In the genomic region with DNA sequence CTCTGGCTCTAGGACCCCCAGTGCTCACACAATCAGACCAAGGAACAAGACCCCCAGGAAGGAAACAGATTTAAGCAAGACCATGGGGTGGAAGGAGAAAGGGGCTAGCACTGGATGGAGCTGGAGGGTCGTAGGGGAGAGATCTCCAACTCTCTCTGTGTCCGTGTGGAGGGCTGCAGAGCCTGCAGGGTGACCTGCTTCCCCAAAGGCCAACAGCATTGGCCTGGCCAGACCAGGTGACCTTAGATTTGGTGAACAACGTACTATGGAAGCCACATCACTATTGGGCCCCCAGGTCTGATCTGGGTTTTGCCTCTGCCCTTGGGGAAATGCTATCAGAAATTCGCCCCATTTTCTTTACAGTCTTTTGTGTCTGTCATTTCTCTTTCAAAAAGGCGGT, we compare ENCODE assay signal across 31 cellular contexts. TPM values are rescaled to one million over a fixed set of nuclear protein-coding genes. Genes with fewer than 3 reads are reported as not detected.
"Had no signal": no experiment of that assay in that cellular context is flagged by ENCODE, and none has a peak within 500 bp of the region (broad histone marks: within the 10 kb centered on the region; RNA-seq: fewer than 3 reads in every experiment).

No MANE protein-coding gene starts in this region.

- H3K4me2 ChIP-seq: smooth muscle cell had no signal

- H3K27me3 Mint-ChIP-seq: activated CD4-positive, alpha-beta T cell treated with anti-CD3 and anti-CD28 coated beads, Interleukin-2, amount 10 ng/mL, durations not matched to agents 7 days and 5 days; activated naive CD8-positive, alpha-beta T cell treated with anti-CD3 and anti-CD28 coated beads, Interleukin-2, amount 50 U/mL, for 24 hours; brain; memory B cell; progenitor cell of endocrine pancreas; T-helper 17 cell had no signal

- ATAC-seq: activated CD8-positive, alpha-beta T cell treated with anti-CD3 and anti-CD28 coated beads, Interleukin-2, amount 10 ng/mL, durations not matched to agents 7 days and 5 days; activated naive CD8-positive, alpha-beta T cell treated with anti-CD3 and anti-CD28 coated beads, Interleukin-2, amount 50 U/mL, for 24 hours; left colon; stimulated activated naive B cell treated with anti-CD40 and anti-IgM and Interleukin-4, amounts not matched to agents 10 μg/mL and 1 μg/mL and 100 μg/mL, for 72 hours; T-helper 17 cell had no signal

- H3K9me3 ChIP-seq: heart right ventricle, sigmoid colon, upper lobe of left lung had no signal

- H3K9me3 Mint-ChIP-seq: activated CD4-positive, alpha-beta T cell treated with anti-CD3 and anti-CD28 coated beads, Interleukin-2, amount 10 ng/mL, durations not matched to agents 7 days and 5 days; activated naive CD8-positive, alpha-beta T cell treated with anti-CD3 and anti-CD28 coated beads, Interleukin-2, amount 50 U/mL, for 24 hours; activated T-helper 1 cell treated with anti-CD3 and anti-CD28 coated beads, Interleukin-12 subunit alpha, Interleukin-12 subunit beta, Interleukin-2, Interleukin-4 antibody, amounts not matched to agents 30 ng/mL and 10 ng/mL and 1 ng/mL, durations not matched to agents 14 hours and 24 hours and 36 hours; memory B cell; naive B cell; stimulated activated naive B cell treated with anti-CD40 and anti-IgM and Interleukin-4, amounts not matched to agents 10 μg/mL and 1 μg/mL and 100 μg/mL, for 72 hours had no signal

- H3K4me3 ChIP-seq: heart right ventricle, sigmoid colon, smooth muscle cell, upper lobe of left lung had no signal

- H3K27ac ChIP-seq: sigmoid colon, upper lobe of left lung, VCaP had no signal

- H3K36me3 ChIP-seq: heart right ventricle, sigmoid colon, upper lobe of left lung had no signal

- H3K36me3 Mint-ChIP-seq: naive B cell had no signal

- H3K4me3 Mint-ChIP-seq: activated CD4-positive, alpha-beta T cell treated with anti-CD3 and anti-CD28 coated beads, Interleukin-2, amount 10 ng/mL, durations not matched to agents 7 days and 5 days; activated CD8-positive, alpha-beta T cell treated with anti-CD3 and anti-CD28 coated beads, Interleukin-2, amount 10 ng/mL, durations not matched to agents 7 days and 5 days; activated naive CD8-positive, alpha-beta T cell treated with anti-CD3 and anti-CD28 coated beads, Interleukin-2, amount 50 U/mL, for 24 hours; activated T-helper 1 cell treated with anti-CD3 and anti-CD28 coated beads, Interleukin-12 subunit alpha, Interleukin-12 subunit beta, Interleukin-2, Interleukin-4 antibody, amounts not matched to agents 30 ng/mL and 10 ng/mL and 1 ng/mL, durations not matched to agents 14 hours and 24 hours and 36 hours; memory B cell; stimulated activated naive B cell treated with anti-CD40 and anti-IgM and Interleukin-4, amounts not matched to agents 10 μg/mL and 1 μg/mL and 100 μg/mL, for 72 hours; T-helper 17 cell had no signal

- DNase-seq: activated CD4-positive, alpha-beta T cell treated with anti-CD3 and anti-CD28 coated beads, Interleukin-2, amount 10 ng/mL, durations not matched to agents 7 days and 5 days; activated CD4-positive, CD25-positive, alpha-beta regulatory T cell treated with anti-CD3 and anti-CD28 coated beads, Interleukin-2, amount 50 U/mL, for 72 hours; activated CD8-positive, alpha-beta T cell treated with anti-CD3 and anti-CD28 coated beads, Interleukin-2, amount 10 ng/mL, durations not matched to agents 7 days and 5 days; activated gamma-delta T cell; activated naive CD4-positive, alpha-beta T cell treated with anti-CD3 and anti-CD28 coated beads, Interleukin-2, amount 50 U/mL, for 16 hours; activated naive CD8-positive, alpha-beta T cell treated with anti-CD3 and anti-CD28 coated beads, Interleukin-2, amount 50 U/mL, for 24 hours; anterior cingulate cortex; caudate nucleus; dermis blood vessel endothelial cell; effector CD8-positive, alpha-beta T cell; erythroblast; foreskin fibroblast; heart right ventricle; left colon; naive B cell; stimulated activated CD4-positive, alpha-beta T cell treated with anti-CD3 and anti-CD28 coated beads, Interleukin-2, amount 100 ng/mL, for 48 hours; stimulated activated CD8-positive, alpha-beta memory T cell treated with anti-CD3 and anti-CD28 coated beads, Interleukin-4, amount 100 ng/mL, for 48 hours; stimulated activated naive B cell treated with anti-CD40 and anti-IgM and Interleukin-4, amounts not matched to agents 10 μg/mL and 1 μg/mL and 100 μg/mL, for 72 hours; T-helper 17 cell; upper lobe of left lung had no signal

- H3K27ac Mint-ChIP-seq: activated CD4-positive, alpha-beta T cell treated with anti-CD3 and anti-CD28 coated beads, Interleukin-2, amount 10 ng/mL, durations not matched to agents 7 days and 5 days; activated CD8-positive, alpha-beta T cell treated with anti-CD3 and anti-CD28 coated beads, Interleukin-2, amount 10 ng/mL, durations not matched to agents 7 days and 5 days; activated naive CD8-positive, alpha-beta T cell treated with anti-CD3 and anti-CD28 coated beads, Interleukin-2, amount 50 U/mL, for 24 hours; activated T-helper 1 cell treated with anti-CD3 and anti-CD28 coated beads, Interleukin-12 subunit alpha, Interleukin-12 subunit beta, Interleukin-2, Interleukin-4 antibody, amounts not matched to agents 30 ng/mL and 10 ng/mL and 1 ng/mL, durations not matched to agents 14 hours and 24 hours and 36 hours; memory B cell; stimulated activated naive B cell treated with anti-CD40 and anti-IgM and Interleukin-4, amounts not matched to agents 10 μg/mL and 1 μg/mL and 100 μg/mL, for 72 hours; T-helper 17 cell had no signal

- H3K4me1 ChIP-seq: heart right ventricle, sigmoid colon, upper lobe of left lung had no signal

- H3K27me3 ChIP-seq: sigmoid colon, upper lobe of left lung had no signal

RNA-seq across cellular contexts. Expression of a gene that starts 52.4 kb away (rescaled TPM):
- total RNA-seq: activated CD4-positive, alpha-beta T cell treated with anti-CD3 and anti-CD28 coated beads, Interleukin-2, amount 10 ng/mL, durations not matched to agents 7 days and 5 days; activated CD8-positive, alpha-beta T cell treated with anti-CD3 and anti-CD28 coated beads, Interleukin-2, amount 10 ng/mL, durations not matched to agents 7 days and 5 days; activated T-helper 1 cell treated with anti-CD3 and anti-CD28 coated beads, Interleukin-12 subunit alpha, Interleukin-12 subunit beta, Interleukin-2, Interleukin-4 antibody, amounts not matched to agents 30 ng/mL and 10 ng/mL and 1 ng/mL, durations not matched to agents 14 hours and 24 hours and 36 hours; dermis blood vessel endothelial cell; fibroblast of lung; heart right ventricle; osteocyte; sigmoid colon; smooth muscle cell; T-helper 17 cell had no signal
- polyA plus RNA-seq: fibroblast of lung, heart right ventricle, keratinocyte, neural cell, smooth muscle cell had no signal

RNA-seq across cellular contexts. Expression of a gene that starts 59.3 kb away (rescaled TPM):
- total RNA-seq: fibroblast of lung, osteocyte, smooth muscle cell had no signal
- polyA plus RNA-seq: fibroblast of lung, neural cell, smooth muscle cell had no signal
